Comparison of ENCODE assay signal across 26 cellular contexts in the genomic region with DNA sequence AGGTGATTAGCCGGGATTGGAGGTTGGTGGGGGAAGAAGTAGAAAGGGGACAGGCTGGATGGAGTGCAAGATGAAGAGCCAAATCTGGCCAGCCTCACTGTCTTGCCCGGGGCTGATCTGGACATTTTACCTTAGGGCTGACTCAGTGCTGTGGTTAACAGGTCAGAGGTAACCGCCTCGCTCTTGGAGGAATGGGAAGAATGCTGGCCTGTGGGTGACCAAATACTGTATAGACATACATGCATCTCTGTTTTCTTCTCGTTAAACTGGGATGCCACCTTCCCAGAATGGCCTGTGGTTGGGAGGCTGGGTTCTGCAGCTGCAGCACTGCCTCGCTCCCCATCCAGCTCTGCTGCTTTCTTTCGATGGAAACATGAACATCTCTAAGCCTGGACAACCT.
DNase-seq lines count a peak whose midpoint lies in the region; ATAC-seq, FAIRE-seq and TF ChIP-seq lines count a peak whose summit lies in the region.
"Had no signal": no experiment of that assay in that cellular context is flagged by ENCODE, and none has a peak within 500 bp of the region (broad histone marks: within the 10 kb centered on the region; RNA-seq: fewer than 3 reads in every experiment).

No MANE protein-coding gene starts in this region.

- CTCF ChIA-PET in HCT116 (lab: Charles Lee): no interaction called here

- H4K20me1 ChIP-seq in HCT116 (ENCODE audit: insufficient read depth) (no peaks in the 10 kb centered on the region), Karpas-422 (ENCODE audit: insufficient read depth, low read depth, low read length) (no peaks in the 10 kb centered on the region)

- no peak for TF ChIP-seq POLR2A in HCT116 (IDR thresholded peaks at IDR 0.05; ENCODE audit: borderline replicate concordance, extremely low read depth, insufficient read depth, insufficient read length)

- H2AFZ ChIP-seq in HCT116 (ENCODE audit: low read depth, low read length, poor library complexity, severe bottlenecking) (no peak overlapping the region), Karpas-422 (ENCODE audit: low read length) (no peak overlapping the region)

- RAD21 ChIA-PET in HCT116 (lab: Charles Lee; ENCODE audit: low non-redundant PET in 1 of 2, low total read pairs in 2 of 2, uncharacterized antibody in 2 of 2, unreplicated experiment in 2 of 2): no interaction called here

- peaks cover 0 to 8% of the 10 kb centered on the region in 2 experiments; a peak in 2 of 4 replicates for H3K4me1 ChIP-seq in HCT116 (ENCODE audit: control insufficient read depth in 1 of 2, insufficient read depth in 2 of 2, low read length in 2 of 2)
- peaks cover 18% of the 10 kb centered on the region for H3K4me1 ChIP-seq in Karpas-422 (ENCODE audit: low read length)
- H3K4me1 ChIP-seq: ascending aorta, gastrocnemius medialis, spleen had no signal

- H3K27ac ChIP-seq in HCT116 (ENCODE audit: low read depth, low read length): no peak overlapping the region
- H3K27ac ChIP-seq in Karpas-422 (ENCODE audit: low read length): no peak overlapping the region
- H3K27ac ChIP-seq: ascending aorta, gastrocnemius medialis, spleen had no signal

- BruUV-seq in HCT116 (replicated peaks; lab: Mats Ljungman, UMichigan): no TSS peak

- H3K4me2 ChIP-seq in HCT116 (ENCODE audit: low read length) (peak overlapping the region; percentile 22; the same call in 1 of the 2 replicates), Karpas-422 (ENCODE audit: low read depth, low read length, poor library complexity, severe bottlenecking) (no peak overlapping the region)

- TF ChIP-seq CTCF in HCT116 (IDR thresholded peaks at IDR 0.05 in 2 of 3, conservative IDR thresholded peaks at IDR 0.05 in 1 of 3; ENCODE audit: borderline replicate concordance in 1 of 3, insufficient read depth in 1 of 3, low read depth in 2 of 3, low read length in 2 of 3): no peak
- TF ChIP-seq CTCF in epithelial cell of esophagus (IDR thresholded peaks at IDR 0.05; ENCODE audit: insufficient read depth, low read depth, low read length, missing control alignments): no peak
- no peak for TF ChIP-seq CTCF in D721Med (IDR thresholded peaks at IDR 0.05; ENCODE audit: insufficient read depth, missing control alignments)

- H3K4me3 ChIP-seq in HCT116 (replicated peaks in 1 of 2; ENCODE audit: low read depth in 1 of 2, low read length in 2 of 2) (no peak overlapping the region), epithelial cell of esophagus (ENCODE audit: low read length) (no peak overlapping the region), Karpas-422 (ENCODE audit: low read length) (no peak overlapping the region)
- H3K4me3 ChIP-seq: ascending aorta, gastrocnemius medialis, K562, spleen had no signal

- TF ChIP-seq RAD21 in HCT116 (IDR thresholded peaks at IDR 0.05; ENCODE audit: low read depth): no peak

- no peaks in the 10 kb centered on the region for H3K36me3 ChIP-seq in HCT116 (ENCODE audit: control insufficient read depth in 1 of 2, insufficient read depth in 2 of 2, low read length in 2 of 2)
- H3K36me3 ChIP-seq in Karpas-422 (ENCODE audit: insufficient read depth, low read length): no peaks in the 10 kb centered on the region
- H3K36me3 ChIP-seq: ascending aorta, gastrocnemius medialis, spleen had no signal

- no peaks in the 10 kb centered on the region for H3K9me2 ChIP-seq in HCT116 (ENCODE audit: insufficient read depth)
- no peaks in the 10 kb centered on the region for H3K9me2 ChIP-seq in Karpas-422 (replicated peaks; ENCODE audit: insufficient read depth, low read length)

- H3K79me2 ChIP-seq in HCT116 (ENCODE audit: insufficient read depth, low read length) (no peaks in the 10 kb centered on the region), Karpas-422 (ENCODE audit: low read length) (no peaks in the 10 kb centered on the region)

- H3K9ac ChIP-seq in HCT116 (ENCODE audit: low read length) (no peak overlapping the region), Karpas-422 (ENCODE audit: low read length) (no peak overlapping the region)

- FAIRE-seq in RCC 7860 (lab: Jason Lieb, UNC) (no peak), D721Med (lab: Jason Lieb, UNC) (no peak)
- FAIRE-seq: islet of Langerhans, K562, TTC549 had no signal

- POLR2A ChIA-PET in HCT116 (lab: Charles Lee): no interaction called here

- intact Hi-C loops in HCT116 (cut with micrococcal nuclease): no loop called here

- H3K9me3 ChIP-seq in HCT116 (ENCODE audit: control insufficient read depth in 1 of 2, insufficient read depth in 1 of 2, low read depth in 1 of 2, low read length in 2 of 2) (no peaks in the 10 kb centered on the region), Karpas-422 (ENCODE audit: low read length) (no peaks in the 10 kb centered on the region)
- H3K9me3 ChIP-seq: ascending aorta, gastrocnemius medialis, spleen had no signal

- peak; percentile 87 for ATAC-seq in HCT116
- ATAC-seq in GM18867 (IDR thresholded peaks at IDR 0.05; ENCODE audit: unreplicated experiment): no peak
- ATAC-seq: esophagus mucosa; gastrocnemius medialis; K562; stimulated activated naive CD8-positive, alpha-beta T cell treated with anti-CD3 and anti-CD28 coated beads, Interleukin-15, Interleukin-2, amounts not matched to agents 100 U/mL and 50 U/mL, for 24 hours had no signal

- no peak for DNase-seq in HCT116 (ENCODE audit: low read depth, low spot score)
- DNase-seq in RCC 7860 (ENCODE audit: low spot score): peak; percentile 40
- DNase-seq in epithelial cell of esophagus (ENCODE audit: low read depth): peak; percentile 10
- DNase-seq in renal cortical epithelial cell (ENCODE audit: low read depth): peak; percentile 28
- no peak for DNase-seq in D721Med (ENCODE audit: insufficient read length, low spot score)
- no peak for DNase-seq in Karpas-422
- DNase-seq in NCI-H2029 treated with DMSO at 0.1 percent for 48 hours (lab: John Stamatoyannopoulos, UW): no peak
- DNase-seq: activated CD4-positive, alpha-beta T cell treated with anti-CD3 and anti-CD28 coated beads for 1 hour; activated naive CD4-positive, alpha-beta T cell treated with anti-CD3 and anti-CD28 coated beads, Interleukin-2, amount 50 U/mL, for 16 hours; activated T-cell treated with anti-CD3 and anti-CD28 coated beads, Interleukin-2, amount 50 U/mL, for 1 hour; CD4-positive, alpha-beta memory T cell; effector memory CD4-positive, alpha-beta T cell; gastrocnemius medialis; H7; NCI-H146; Right ventricle myocardium superior; spleen; stimulated activated CD4-positive, alpha-beta T cell treated with anti-CD3 and anti-CD28 coated beads, Interleukin-4, amount 100 ng/mL, for 24 hours; stimulated activated naive CD8-positive, alpha-beta T cell treated with anti-CD3 and anti-CD28 coated beads, Interleukin-15, Interleukin-2, amounts not matched to agents 100 U/mL and 50 U/mL, for 24 hours; SW 1271 had no signal

- H3K27me3 ChIP-seq in HCT116 (ENCODE audit: insufficient read depth, low read length) (peaks cover 17% of the 10 kb centered on the region), Karpas-422 (ENCODE audit: low read length) (no peaks in the 10 kb centered on the region)
- H3K27me3 ChIP-seq: ascending aorta, gastrocnemius medialis had no signal

TF ChIP-seq in HCT116, 20 proteins besides CTCF, POLR2A, EP300 and RAD21:
- TF ChIP-seq EZH2 (IDR thresholded peaks at IDR 0.05) (no peak), SRF (IDR thresholded peaks at IDR 0.05; ENCODE audit: low read depth) (no peak), YY1 (IDR thresholded peaks at IDR 0.05; ENCODE audit: extremely low read depth, insufficient replicate concordance, low read depth, low read length) (no peak), EZH2phosphoT487 (IDR thresholded peaks at IDR 0.05; ENCODE audit: borderline replicate concordance) (no peak), SIN3A (IDR thresholded peaks at IDR 0.05; ENCODE audit: low read depth) (no peak), EGR1 (IDR thresholded peaks at IDR 0.05; ENCODE audit: low read depth) (no peak), POLR2AphosphoS5 (IDR thresholded peaks at IDR 0.05; ENCODE audit: low read depth, low read length) (no peak)
- TF ChIP-seq, protein P1, sequence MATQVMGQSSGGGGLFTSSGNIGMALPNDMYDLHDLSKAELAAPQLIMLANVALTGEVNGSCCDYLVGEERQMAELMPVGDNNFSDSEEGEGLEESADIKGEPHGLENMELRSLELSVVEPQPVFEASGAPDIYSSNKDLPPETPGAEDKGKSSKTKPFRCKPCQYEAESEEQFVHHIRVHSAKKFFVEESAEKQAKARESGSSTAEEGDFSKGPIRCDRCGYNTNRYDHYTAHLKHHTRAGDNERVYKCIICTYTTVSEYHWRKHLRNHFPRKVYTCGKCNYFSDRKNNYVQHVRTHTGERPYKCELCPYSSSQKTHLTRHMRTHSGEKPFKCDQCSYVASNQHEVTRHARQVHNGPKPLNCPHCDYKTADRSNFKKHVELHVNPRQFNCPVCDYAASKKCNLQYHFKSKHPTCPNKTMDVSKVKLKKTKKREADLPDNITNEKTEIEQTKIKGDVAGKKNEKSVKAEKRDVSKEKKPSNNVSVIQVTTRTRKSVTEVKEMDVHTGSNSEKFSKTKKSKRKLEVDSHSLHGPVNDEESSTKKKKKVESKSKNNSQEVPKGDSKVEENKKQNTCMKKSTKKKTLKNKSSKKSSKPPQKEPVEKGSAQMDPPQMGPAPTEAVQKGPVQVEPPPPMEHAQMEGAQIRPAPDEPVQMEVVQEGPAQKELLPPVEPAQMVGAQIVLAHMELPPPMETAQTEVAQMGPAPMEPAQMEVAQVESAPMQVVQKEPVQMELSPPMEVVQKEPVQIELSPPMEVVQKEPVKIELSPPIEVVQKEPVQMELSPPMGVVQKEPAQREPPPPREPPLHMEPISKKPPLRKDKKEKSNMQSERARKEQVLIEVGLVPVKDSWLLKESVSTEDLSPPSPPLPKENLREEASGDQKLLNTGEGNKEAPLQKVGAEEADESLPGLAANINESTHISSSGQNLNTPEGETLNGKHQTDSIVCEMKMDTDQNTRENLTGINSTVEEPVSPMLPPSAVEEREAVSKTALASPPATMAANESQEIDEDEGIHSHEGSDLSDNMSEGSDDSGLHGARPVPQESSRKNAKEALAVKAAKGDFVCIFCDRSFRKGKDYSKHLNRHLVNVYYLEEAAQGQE (IDR thresholded peaks at IDR 0.05; ENCODE audit: low read depth): no peak
- TF ChIP-seq, protein P2, sequence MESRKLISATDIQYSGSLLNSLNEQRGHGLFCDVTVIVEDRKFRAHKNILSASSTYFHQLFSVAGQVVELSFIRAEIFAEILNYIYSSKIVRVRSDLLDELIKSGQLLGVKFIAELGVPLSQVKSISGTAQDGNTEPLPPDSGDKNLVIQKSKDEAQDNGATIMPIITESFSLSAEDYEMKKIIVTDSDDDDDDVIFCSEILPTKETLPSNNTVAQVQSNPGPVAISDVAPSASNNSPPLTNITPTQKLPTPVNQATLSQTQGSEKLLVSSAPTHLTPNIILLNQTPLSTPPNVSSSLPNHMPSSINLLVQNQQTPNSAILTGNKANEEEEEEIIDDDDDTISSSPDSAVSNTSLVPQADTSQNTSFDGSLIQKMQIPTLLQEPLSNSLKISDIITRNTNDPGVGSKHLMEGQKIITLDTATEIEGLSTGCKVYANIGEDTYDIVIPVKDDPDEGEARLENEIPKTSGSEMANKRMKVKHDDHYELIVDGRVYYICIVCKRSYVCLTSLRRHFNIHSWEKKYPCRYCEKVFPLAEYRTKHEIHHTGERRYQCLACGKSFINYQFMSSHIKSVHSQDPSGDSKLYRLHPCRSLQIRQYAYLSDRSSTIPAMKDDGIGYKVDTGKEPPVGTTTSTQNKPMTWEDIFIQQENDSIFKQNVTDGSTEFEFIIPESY (IDR thresholded peaks at IDR 0.05; ENCODE audit: extremely low read depth, insufficient replicate concordance, low read length): no peak

Comparison
In these comparisons a context has a peak if more than half of its experiments do, and no peak if none do; other contexts are left out.
1. DNase-seq: peak in RCC 7860 (single experiment), epithelial cell of esophagus (single experiment) and renal cortical epithelial cell (single experiment); none in HCT116 (single experiment), D721Med (single experiment), Karpas-422 (single experiment) and NCI-H2029 treated with DMSO at 0.1 percent for 48 hours (single experiment).